Comparison of ENCODE assay signal across 11 cellular contexts in the genomic region with DNA sequence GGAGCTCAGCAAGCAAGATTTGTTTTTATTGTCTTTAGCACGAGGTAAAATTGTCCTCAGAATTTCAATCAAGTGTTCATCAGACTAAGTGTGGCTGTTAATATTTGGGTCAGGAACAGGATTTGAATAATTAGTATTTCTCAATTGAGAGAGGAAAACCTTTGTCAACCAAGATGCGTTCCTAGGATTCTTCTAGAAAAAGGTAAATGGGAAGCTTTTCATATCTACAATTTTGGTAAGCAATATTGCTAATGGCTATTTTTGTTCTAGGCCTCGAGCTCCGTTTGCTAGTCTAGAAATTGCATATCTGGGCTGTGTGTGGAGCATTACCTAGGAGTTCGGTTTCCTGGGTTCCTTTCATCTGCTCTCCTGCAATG. TPM values are rescaled to one million over a fixed set of nuclear protein-coding genes. Genes with fewer than 3 reads are reported as not detected.
DNase-seq lines count a peak whose midpoint lies in the region; ATAC-seq and TF ChIP-seq lines count a peak whose summit lies in the region.
"Had no signal": no experiment of that assay in that cellular context is flagged by ENCODE, and none has a peak within 500 bp of the region (broad histone marks: within the 10 kb centered on the region; RNA-seq: fewer than 3 reads in every experiment).

No MANE protein-coding gene starts in this region.

- H3K36me3 ChIP-seq in BLaER1: peaks cover 55% of the 10 kb centered on the region
- peaks cover 43% of the 10 kb centered on the region; the same call in 1 of the 2 replicates for H3K36me3 ChIP-seq in Loucy (ENCODE audit: insufficient read depth, low read length)
- peaks cover 47% of the 10 kb centered on the region for H3K36me3 ChIP-seq in osteoblast (ENCODE audit: insufficient read depth, low read length)
- peaks cover 20% of the 10 kb centered on the region for H3K36me3 ChIP-seq in mesendoderm (ENCODE audit: control insufficient read depth, insufficient read depth, low read length)
- peaks cover 11% of the 10 kb centered on the region for H3K36me3 ChIP-seq in GM23338 (ENCODE audit: insufficient read depth)

- H3K4me3 Mint-ChIP-seq in endothelial cell (ENCODE audit: unreplicated experiment) (no peak overlapping the region), GM23338 (no peak overlapping the region)

- H3F3A ChIP-seq in Loucy (ENCODE audit: low read depth) (peaks cover 14% of the 10 kb centered on the region), GM23338 (replicated peaks; ENCODE audit: low read depth) (peaks cover 17% of the 10 kb centered on the region)

- H3K23ac ChIP-seq in mesendoderm (ENCODE audit: low read length): no peak overlapping the region

- no peak overlapping the region for H3K4ac ChIP-seq in mesendoderm (ENCODE audit: low read depth, low read length)

- H2BK15ac ChIP-seq in mesendoderm (replicated peaks; ENCODE audit: low read depth): no peak overlapping the region

- H3K4me1 Mint-ChIP-seq in endothelial cell (ENCODE audit: unreplicated experiment) (peaks cover 53% of the 10 kb centered on the region), GM23338 (peaks cover 49% of the 10 kb centered on the region)

- H3K27ac Mint-ChIP-seq in endothelial cell (ENCODE audit: unreplicated experiment) (peak overlapping the region; percentile 22), GM23338 (no peak overlapping the region)

- H3K79me2 ChIP-seq in Loucy (ENCODE audit: insufficient read depth, low read length) (peaks cover 10% of the 10 kb centered on the region), osteoblast (ENCODE audit: insufficient read depth, low read length) (peaks cover 29% of the 10 kb centered on the region), mesendoderm (ENCODE audit: control insufficient read depth, insufficient read depth, low read length) (no peaks in the 10 kb centered on the region), GM23338 (replicated peaks; ENCODE audit: insufficient read depth) (no peaks in the 10 kb centered on the region)

- no peaks in the 10 kb centered on the region for H3K9me3 Mint-ChIP-seq in endothelial cell (ENCODE audit: unreplicated experiment)
- H3K9me3 Mint-ChIP-seq in GM23338: no peaks in the 10 kb centered on the region; the same call in 1 of the 3 replicates

- H2AFZ ChIP-seq in Loucy (ENCODE audit: low read length): no peak overlapping the region
- H2AFZ ChIP-seq in osteoblast (ENCODE audit: low read length): no peak overlapping the region
- no peak overlapping the region for H2AFZ ChIP-seq in GM23338

- ATAC-seq in GM23338: no peak

- H3K9me2 ChIP-seq in Loucy (replicated peaks; ENCODE audit: low read depth, low read length) (no peaks in the 10 kb centered on the region), GM23338 (ENCODE audit: insufficient read depth) (no peaks in the 10 kb centered on the region)

- no peak overlapping the region for H3K27ac ChIP-seq in BLaER1
- peak overlapping the region; percentile 43 for H3K27ac ChIP-seq in osteoblast (ENCODE audit: low read depth, low read length)
- no peak overlapping the region for H3K27ac ChIP-seq in mesendoderm (ENCODE audit: low read depth, low read length)
- no peak overlapping the region for H3K27ac ChIP-seq in GM23338 (ENCODE audit: low read depth)

- H3K36me3 Mint-ChIP-seq in endothelial cell (ENCODE audit: low read depth, unreplicated experiment) (peaks cover 26% of the 10 kb centered on the region), GM23338 (ENCODE audit: low read depth) (peaks cover 36% of the 10 kb centered on the region)

- H3K79me1 ChIP-seq in mesendoderm (ENCODE audit: low read length): peaks cover 12% of the 10 kb centered on the region

- H3K27me3 ChIP-seq in BLaER1: no peaks in the 10 kb centered on the region
- H3K27me3 ChIP-seq in Loucy (ENCODE audit: insufficient read depth, low read length, poor library complexity, severe bottlenecking): no peaks in the 10 kb centered on the region
- no peaks in the 10 kb centered on the region for H3K27me3 ChIP-seq in osteoblast (ENCODE audit: insufficient read depth, low read length)
- no peaks in the 10 kb centered on the region for H3K27me3 ChIP-seq in mesendoderm (ENCODE audit: insufficient read depth, low read length, poor library complexity)
- H3K27me3 ChIP-seq in GM23338 (ENCODE audit: insufficient read depth): no peaks in the 10 kb centered on the region

- no peak overlapping the region for H4K5ac ChIP-seq in mesendoderm (ENCODE audit: low read length)

- H3K56ac ChIP-seq in mesendoderm (ENCODE audit: low read length): no peak overlapping the region

- H3K4me3 ChIP-seq in BLaER1 (no peak overlapping the region), Loucy (ENCODE audit: low read length, poor library complexity, severe bottlenecking) (no peak overlapping the region), osteoblast (ENCODE audit: insufficient read depth, low read length) (no peak overlapping the region), mesendoderm (ENCODE audit: low read length) (no peak overlapping the region), GM23338 (no peak overlapping the region)

- H3K27me3 Mint-ChIP-seq in endothelial cell (ENCODE audit: unreplicated experiment) (peaks cover 17% of the 10 kb centered on the region), GM23338 (ENCODE audit: insufficient read depth, low read depth, poor library complexity) (peaks cover 15% of the 10 kb centered on the region)

- no peak overlapping the region for H3K9ac ChIP-seq in BLaER1
- H3K9ac ChIP-seq in Loucy (ENCODE audit: low read depth, low read length, poor library complexity, severe bottlenecking): peak overlapping the region; percentile 15
- no peak overlapping the region for H3K9ac ChIP-seq in mesendoderm (ENCODE audit: low read length)

- H4K8ac ChIP-seq in mesendoderm (ENCODE audit: low read depth, low read length): no peak overlapping the region

- no peak overlapping the region for H2BK120ac ChIP-seq in mesendoderm (ENCODE audit: low read depth, low read length)

- DNase-seq in endothelial cell (ENCODE audit: low spot score) (no peak), osteoblast (ENCODE audit: insufficient read length, low spot score, missing footprints) (no peak), MV-4-11 (lab: John Stamatoyannopoulos, UW) (no peak), mesendoderm (no peak), GM23338 (ENCODE audit: low spot score) (no peak), inferior parietal cortex (ENCODE audit: extremely low spot score) (no peak)
- DNase-seq: activated gamma-delta T cell; effector CD8-positive, alpha-beta T cell; NCI-H1694 treated with DMSO at 0.1 percent for 48 hours had no signal

- 0 out of 2 replicates have a peak overlapping the region, but pooled peaks have one; percentile 98 for H3K4me2 ChIP-seq in BLaER1
- peak overlapping the region; percentile 33 for H3K4me2 ChIP-seq in Loucy (ENCODE audit: low read depth, low read length, poor library complexity, severe bottlenecking)
- no peak overlapping the region for H3K4me2 ChIP-seq in osteoblast (ENCODE audit: insufficient read depth, low read length)
- no peak overlapping the region for H3K4me2 ChIP-seq in mesendoderm (ENCODE audit: low read length)
- H3K4me2 ChIP-seq in GM23338: no peak overlapping the region

- H3K18ac ChIP-seq in mesendoderm (ENCODE audit: low read length): no peak overlapping the region

- H2BK5ac ChIP-seq in mesendoderm (ENCODE audit: low read length): no peak overlapping the region

- TF ChIP-seq CTCF in Loucy (conservative IDR thresholded peaks at IDR 0.05; ENCODE audit: low read length) (no peak), endothelial cell (IDR thresholded peaks at IDR 0.05; ENCODE audit: unreplicated experiment) (no peak), osteoblast (IDR thresholded peaks at IDR 0.05; ENCODE audit: extremely low read depth, low read depth, low read length) (no peak), GM23338 (conservative IDR thresholded peaks at IDR 0.05; ENCODE audit: low read depth in 2 of 2) (no peak)

- H4K20me1 ChIP-seq in BLaER1: peaks cover 30% of the 10 kb centered on the region
- H4K20me1 ChIP-seq in Loucy (ENCODE audit: insufficient read depth, low read length, poor library complexity, severe bottlenecking): peaks cover 7% of the 10 kb centered on the region
- H4K20me1 ChIP-seq in osteoblast (ENCODE audit: insufficient read depth, low read length): peaks cover 5% of the 10 kb centered on the region
- peaks cover 3% of the 10 kb centered on the region; the same call in 1 of the 2 replicates for H4K20me1 ChIP-seq in GM23338 (replicated peaks; ENCODE audit: insufficient read depth)

- no peaks in the 10 kb centered on the region for H3K9me3 ChIP-seq in BLaER1
- no peaks in the 10 kb centered on the region for H3K9me3 ChIP-seq in Loucy (ENCODE audit: insufficient read depth, low read depth, low read length)
- H3K9me3 ChIP-seq in osteoblast (ENCODE audit: low read depth, low read length): no peaks in the 10 kb centered on the region

- H2AK5ac ChIP-seq in mesendoderm (ENCODE audit: low read length): no peak overlapping the region

- WGBS in mesendoderm (ENCODE audit: extremely low coverage, insufficient coverage, low lambda C conversion rate): no CpG with 5 or more reads among the region's 5 CpGs

- H3K4me1 ChIP-seq in BLaER1 (peaks cover 45% of the 10 kb centered on the region), Loucy (ENCODE audit: insufficient read depth, low read length, poor library complexity, severe bottlenecking) (peaks cover 47% of the 10 kb centered on the region), osteoblast (ENCODE audit: insufficient read depth, low read length) (peaks cover 49% of the 10 kb centered on the region), mesendoderm (ENCODE audit: control insufficient read depth, low read depth, low read length) (peaks cover 13% of the 10 kb centered on the region), GM23338 (ENCODE audit: insufficient read depth) (peaks cover 32% of the 10 kb centered on the region)

TF ChIP-seq in GM23338, 12 proteins besides CTCF, POLR2A, EP300 and RAD21 (continues in another document):
- no peak for TF ChIP-seq NANOG (IDR thresholded peaks at IDR 0.05; ENCODE audit: borderline replicate concordance)

RNA-seq across cellular contexts. Expression of a gene that starts 4.1 kb away (rescaled TPM):
- total RNA-seq in endothelial cell (ENCODE audit: unreplicated experiment) (7.6 TPM), osteoblast (18.1 and 19.2 TPM in 2 replicates)
- polyA plus RNA-seq in mesendoderm (2013, experiment 1 of 2): 3.6 TPM
- polyA plus RNA-seq in mesendoderm (2013, experiment 2 of 2): 3.5 TPM
- 11.7 and 12.6 TPM in 2 replicates for total RNA-seq in GM23338 (2014; rRNA removed; shearing (Covaris generic))
- 3.8 and 4.5 TPM in 2 replicates for polyA plus RNA-seq in GM23338 (2016; fragmentation: Nextera tagmentation; extraction: Ambion mirVana)

RNA-seq across cellular contexts. Expression of a gene that starts 42.9 kb away (rescaled TPM):
- total RNA-seq in endothelial cell (ENCODE audit: unreplicated experiment): 32.4 TPM
- 6.2 and 7.6 TPM in 2 replicates for total RNA-seq in osteoblast
- 25.7 TPM for polyA plus RNA-seq in mesendoderm (2013, experiment 1 of 2)
- 26.8 TPM for polyA plus RNA-seq in mesendoderm (2013, experiment 2 of 2)
- total RNA-seq in GM23338 (2014; rRNA removed; shearing (Covaris generic)): 15.5 and 26.8 TPM in 2 replicates
- 5.6 and 6.3 TPM in 2 replicates for polyA plus RNA-seq in GM23338 (2016; fragmentation: Nextera tagmentation; extraction: Ambion mirVana)

Comparison
In these comparisons a context has a peak if more than half of its experiments do, and no peak if none do; other contexts are left out.
1. H3K4me2 ChIP-seq: peak in BLaER1 (single experiment) and Loucy (single experiment); none in osteoblast (single experiment), mesendoderm (single experiment) and GM23338 (single experiment).